In the genomic region with DNA sequence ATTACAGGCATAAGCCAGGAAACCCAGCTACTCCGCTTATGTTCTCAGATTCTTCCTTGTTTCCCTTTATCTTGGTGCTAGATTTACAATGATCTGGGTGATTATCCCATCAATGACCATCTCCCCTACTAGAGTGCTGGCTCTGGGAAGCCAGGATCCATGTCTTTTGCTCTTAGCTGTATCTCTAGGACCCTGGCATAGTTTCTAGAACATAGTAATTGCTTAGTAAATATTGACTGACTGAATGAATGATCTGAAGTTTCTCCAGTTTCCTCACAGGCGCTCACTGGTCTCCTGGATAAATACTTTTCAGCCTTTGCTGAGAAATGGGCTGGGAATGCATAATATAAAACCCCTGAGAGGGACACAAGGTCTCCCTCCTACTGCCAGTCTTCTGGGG, we compare ENCODE assay signal across 21 cellular contexts. TPM values are rescaled to one million over a fixed set of nuclear protein-coding genes. Genes with fewer than 3 reads are reported as not detected.
DNase-seq lines count a peak whose midpoint lies in the region; ATAC-seq and TF ChIP-seq lines count a peak whose summit lies in the region.
"Had no signal": no experiment of that assay in that cellular context is flagged by ENCODE, and none has a peak within 500 bp of the region (broad histone marks: within the 10 kb centered on the region; RNA-seq: fewer than 3 reads in every experiment).

No MANE protein-coding gene starts in this region.

- H3K9me3 ChIP-seq in mucosa of descending colon: no peaks in the 10 kb centered on the region
- no peaks in the 10 kb centered on the region for H3K9me3 ChIP-seq in tibial nerve
- H3K9me3 ChIP-seq: ovary had no signal

- TF ChIP-seq CTCF in choroid plexus epithelial cell (conservative IDR thresholded peaks at IDR 0.05; ENCODE audit: low read depth, low read length) (no peak), mucosa of descending colon (IDR thresholded peaks at IDR 0.05) (no peak), tibial nerve (IDR thresholded peaks at IDR 0.05) (no peak)

- no peaks in the 10 kb centered on the region for H3K27me3 ChIP-seq in tibial nerve
- H3K27me3 ChIP-seq: ovary had no signal

- H3K27ac ChIP-seq in tibial nerve: peak overlapping the region; percentile 5 to 99 (median 21)
- H3K27ac ChIP-seq: ovary had no signal

- H3K4me1 ChIP-seq in mucosa of descending colon (ENCODE audit: low read depth): peaks cover 38% of the 10 kb centered on the region
- H3K4me1 ChIP-seq in tibial nerve: peaks cover under 1 to 94% (median 53%) of the 10 kb centered on the region in 4 donors

- WGBS in tibial nerve, 2 donors: 90 to 95% methylated on average over 2 of the region's 2 CpGs

- intact Hi-C loops in mucosa of descending colon (cut with DNase I, micrococcal nuclease): no loop called here

- H3K36me3 ChIP-seq in mucosa of descending colon (ENCODE audit: low read depth): no peaks in the 10 kb centered on the region
- H3K36me3 ChIP-seq in tibial nerve: no peaks in the 10 kb centered on the region
- H3K36me3 ChIP-seq: ovary had no signal

- no peak for TF ChIP-seq POLR2A in tibial nerve (IDR thresholded peaks at IDR 0.05)

- H3K4me3 ChIP-seq in choroid plexus epithelial cell (ENCODE audit: low read depth, low read length) (no peak overlapping the region), mucosa of descending colon (no peak overlapping the region), tibial nerve (no peak overlapping the region)
- H3K4me3 ChIP-seq: ovary, skin epidermis had no signal

- TF ChIP-seq EP300 in tibial nerve (IDR thresholded peaks at IDR 0.05): no peak

- ATAC-seq in mucosa of descending colon: peak; percentile 13
- ATAC-seq in GM21786 (IDR thresholded peaks at IDR 0.05; ENCODE audit: unreplicated experiment): no peak
- ATAC-seq: activated CD4-positive, alpha-beta T cell treated with anti-CD3 and anti-CD28 coated beads for 36 hours; activated CD8-positive, alpha-beta memory T cell treated with anti-CD3 and anti-CD28 coated beads, Interleukin-2, amount 10 ng/mL, durations not matched to agents 7 days and 5 days; effector memory CD8-positive, alpha-beta T cell; naive thymus-derived CD4-positive, alpha-beta T cell had no signal

- DNase-seq in NCI-H69 (lab: John Stamatoyannopoulos, UW) (peak; percentile 69), choroid plexus epithelial cell (ENCODE audit: low read depth) (peak; percentile 54), mucosa of descending colon (no peak), tibial nerve (ENCODE audit: low spot score in 2 of 2) (no peak)
- DNase-seq in activated CD8-positive, alpha-beta memory T cell treated with anti-CD3 and anti-CD28 coated beads, Interleukin-2, amount 50 U/mL, for 48 hours: no peak
- no peak for DNase-seq in activated T-cell treated with anti-CD3 and anti-CD28 coated beads, Interleukin-2, amount 50 U/mL, for 48 hours
- DNase-seq: activated CD4-positive, alpha-beta T cell treated with anti-CD3 and anti-CD28 coated beads for 36 hours; activated CD8-positive, alpha-beta memory T cell treated with anti-CD3 and anti-CD28 coated beads, Interleukin-2, amount 10 ng/mL, durations not matched to agents 7 days and 5 days; AML-193; effector memory CD8-positive, alpha-beta T cell; glutamatergic neuron; HFFc6; KBM-7; naive thymus-derived CD4-positive, alpha-beta T cell; NCI-H2081 treated with DMSO at 0.1 percent for 48 hours; NCI-H510A treated with DMSO at 0.1 percent for 48 hours; ovary; stimulated activated CD4-positive, alpha-beta T cell treated with anti-CD3 and anti-CD28 coated beads, Interleukin-2, amount 100 ng/mL, for 48 hours; SW 1271 had no signal

RNA-seq across cellular contexts. Expression of a gene that starts 60.0 kb away (rescaled TPM):
- total RNA-seq in mucosa of descending colon: 100 to 1,000 TPM in 1 of 3 donors, 10 to 100 TPM in 2; 29.5 to 104 (median 45.4) TPM
- total RNA-seq in tibial nerve: 100 to 1,000 TPM; 286 to 387 (median 351) TPM

Comparison
In these comparisons a context has a peak if more than half of its experiments do, and no peak if none do; other contexts are left out.
1. DNase-seq: peak in NCI-H69 (single experiment) and choroid plexus epithelial cell (single experiment); none in mucosa of descending colon (0 of 3), tibial nerve (0 of 2), activated CD8-positive, alpha-beta memory T cell treated with anti-CD3 and anti-CD28 coated beads, Interleukin-2, amount 50 U/mL, for 48 hours (single experiment) and activated T-cell treated with anti-CD3 and anti-CD28 coated beads, Interleukin-2, amount 50 U/mL, for 48 hours (0 of 2).